Comparison of ENCODE assay signal across 8 cellular contexts in the genomic region with DNA sequence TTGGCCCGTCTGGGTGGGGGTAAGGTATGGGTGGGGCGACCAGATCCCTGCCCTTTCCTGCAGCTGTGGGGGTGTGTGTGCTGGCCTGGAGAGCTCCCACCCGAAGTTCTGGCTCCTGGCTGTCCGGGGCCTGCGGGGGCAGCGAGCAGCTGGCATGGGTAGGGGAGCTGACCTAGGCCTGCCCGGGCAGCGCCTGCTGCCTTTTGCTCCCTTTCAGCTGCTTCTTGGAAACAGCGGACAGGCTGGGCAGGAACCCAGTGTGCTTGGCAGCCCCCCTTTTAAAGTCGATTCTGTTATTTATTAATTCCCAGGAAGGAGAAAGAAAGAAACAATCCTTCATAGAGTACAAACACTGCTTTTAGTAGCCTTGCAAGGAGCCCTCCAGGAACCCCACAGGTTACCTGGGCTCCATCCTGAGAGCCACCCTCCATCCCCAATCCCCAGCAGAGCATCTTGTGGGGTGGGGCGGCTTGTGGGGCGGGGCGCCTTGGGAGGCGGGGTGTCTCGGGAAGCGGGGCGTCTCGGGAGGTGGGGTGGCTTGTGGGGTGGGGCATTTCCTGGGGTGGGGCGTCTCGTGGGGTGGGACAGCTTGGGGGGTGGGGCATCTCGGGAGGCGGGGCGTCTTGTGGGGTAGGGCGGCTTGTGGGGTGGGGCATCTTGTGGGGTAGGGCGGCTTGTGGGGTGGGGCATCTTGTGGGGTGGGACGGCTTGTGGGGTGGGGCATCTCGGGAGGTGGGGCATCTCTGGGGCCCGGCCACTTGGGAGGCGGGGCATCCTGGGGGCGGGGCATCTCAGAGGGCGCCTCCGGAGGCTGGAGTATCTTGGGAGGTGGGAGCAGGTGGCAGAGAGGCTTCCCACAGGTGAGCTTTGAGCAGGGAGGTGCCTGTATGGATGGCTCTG. TPM values are rescaled to one million over a fixed set of nuclear protein-coding genes. Genes with fewer than 3 reads are reported as not detected.
A peak's percentile ranks its signal among the peaks of the same experiment; 100 is the strongest.
DNase-seq lines count a peak whose midpoint lies in the region; ATAC-seq and TF ChIP-seq lines count a peak whose summit lies in the region.

No MANE protein-coding gene starts in this region.

- intact Hi-C loops in esophagus muscularis mucosa (cut with DNase I), result no loop called here

- no peak overlapping the region for H3K27ac ChIP-seq in OCI-LY3 (ENCODE audit: low read length)
- H3K27ac ChIP-seq in esophagus muscularis mucosa (replicated peaks in 1 of 4), result peak overlapping the region; percentile 98 to 100 (median 100)
- H3K27ac ChIP-seq in endodermal cell (ENCODE audit: low read depth, low read length), result no peak overlapping the region

- H3K36me3 Mint-ChIP-seq in endodermal cell (ENCODE audit: low read depth), result peaks cover 13% of the 10 kb centered on the region

- no peak overlapping the region for H2AFZ ChIP-seq in OCI-LY3 (ENCODE audit: low read depth, low read length)

- H3K36me3 ChIP-seq in OCI-LY3 (replicated peaks; ENCODE audit: low read depth, low read length) (peaks cover 5% of the 10 kb centered on the region), esophagus muscularis mucosa (peaks cover 0 to 21% (median 5%) of the 10 kb centered on the region in 4 donors), endodermal cell (ENCODE audit: control insufficient read depth, insufficient read depth, low read length) (peaks cover 4% of the 10 kb centered on the region)

- TF ChIP-seq POLR2A in esophagus muscularis mucosa (IDR thresholded peaks at IDR 0.05; ENCODE audit: low read depth), result no peak

- no peaks in the 10 kb centered on the region for H3K9me3 Mint-ChIP-seq in endodermal cell

- no peak overlapping the region for H3K9ac ChIP-seq in OCI-LY3 (ENCODE audit: low read length)
- no peak overlapping the region for H3K9ac ChIP-seq in endodermal cell (ENCODE audit: extremely low read depth, low read length, poor library complexity, severe bottlenecking)

- TF ChIP-seq CTCF in GM10248 (IDR thresholded peaks at IDR 0.05; ENCODE audit: control extremely low read depth, extremely low read depth, low read depth, missing control alignments) (no peak), OCI-LY3 (IDR thresholded peaks at IDR 0.05; ENCODE audit: low read depth, low read length) (no peak), esophagus muscularis mucosa (IDR thresholded peaks at IDR 0.05) (no peak), endodermal cell (conservative IDR thresholded peaks at IDR 0.05) (no peak)

- H3K27me3 ChIP-seq in OCI-LY3 (ENCODE audit: low read depth, low read length) (no peaks in the 10 kb centered on the region), esophagus muscularis mucosa (no peaks in the 10 kb centered on the region), endodermal cell (ENCODE audit: control insufficient read depth, insufficient read depth, low read length, poor library complexity, severe bottlenecking) (no peaks in the 10 kb centered on the region)

- DNase-seq in GM10248 (ENCODE audit: extremely low spot score) (peak; percentile 86), esophagus muscularis mucosa (ENCODE audit: extremely low spot score) (no peak), renal cortical epithelial cell (ENCODE audit: low read depth) (peak; percentile 14), endodermal cell (no peak), KBM-7 (no peak), NCI-H1930 (lab: John Stamatoyannopoulos, UW) (no peak)

- no peaks in the 10 kb centered on the region for H3K27me3 Mint-ChIP-seq in endodermal cell (ENCODE audit: insufficient read depth)

- TF ChIP-seq EP300 in esophagus muscularis mucosa (IDR thresholded peaks at IDR 0.05), result no peak

- H3K4me3 ChIP-seq in OCI-LY3 (ENCODE audit: low read length) (no peak overlapping the region), esophagus muscularis mucosa (peak overlapping the region; percentile 12 to 34 (median 19)), endodermal cell (ENCODE audit: low read length) (no peak overlapping the region)

- WGBS in esophagus muscularis mucosa, result 48% methylated on average over 12 of the region's 32 CpGs
- 94 to 95% methylated on average over 8 to 27 of the region's 32 CpGs for WGBS in endodermal cell (ENCODE audit: insufficient coverage in 1 of 2, insufficient read length in 1 of 2), 2 experiments

- peaks cover 98% of the 10 kb centered on the region for H4K20me1 ChIP-seq in OCI-LY3 (ENCODE audit: insufficient read depth, low read length)

- peaks cover 97% of the 10 kb centered on the region for H3K79me2 ChIP-seq in OCI-LY3 (ENCODE audit: low read length)

- CTCF ChIA-PET in GM10248 (lab: Yijun Ruan, JAX), result interaction anchor here (0.8 to 1.3 kb wide), 5 partner anchors 16 to 79 kb away, joined by 3 read pairs; no protein-coding TSS in a partner anchor

- peaks cover 10% of the 10 kb centered on the region for H3K4me1 Mint-ChIP-seq in endodermal cell

- no peak overlapping the region for H3K4me3 Mint-ChIP-seq in endodermal cell

- ATAC-seq in HG03196 (IDR thresholded peaks at IDR 0.05; ENCODE audit: unreplicated experiment), result no peak

- H3K27ac Mint-ChIP-seq in endodermal cell, result no peak overlapping the region

- POLR2A ChIA-PET in GM10248 (lab: Yijun Ruan, JAX), result interaction anchor here (0.6 to 1.5 kb wide), 3 partner anchors 16 to 20 kb away, joined by 3 read pairs; a partner anchor contains a TSS

- in situ Hi-C loops in KBM-7 (cut with MboI; ENCODE audit: low pct_unique_long_range_greater_than_20kb, low sequenced_read_pairs), result no loop called here

- H3K9me3 ChIP-seq in OCI-LY3 (ENCODE audit: insufficient read depth, low read length) (no peaks in the 10 kb centered on the region), esophagus muscularis mucosa (no peaks in the 10 kb centered on the region), endodermal cell (ENCODE audit: control insufficient read depth, low read length) (no peaks in the 10 kb centered on the region)

- H3K4me2 ChIP-seq in OCI-LY3 (ENCODE audit: low read length), result 0 out of 2 replicates have a peak overlapping the region, but pooled peaks have one; percentile 4

- H3K4me1 ChIP-seq in OCI-LY3 (ENCODE audit: low read length) (peaks cover 20% of the 10 kb centered on the region; the same call in 1 of the 2 replicates), esophagus muscularis mucosa (peaks cover 99 to 100% (median 100%) of the 10 kb centered on the region in 4 donors), endodermal cell (ENCODE audit: control insufficient read depth, insufficient read depth, low read length) (no peaks in the 10 kb centered on the region)

RNA-seq across cellular contexts. Expression of a gene that starts 7.0 kb away (rescaled TPM):
- 100 to 1,000 TPM; 498 to 652 (median 582) TPM for total RNA-seq in esophagus muscularis mucosa
- 131 and 666 TPM in 2 replicates for total RNA-seq in renal cortical epithelial cell
- 100 to 1,000 TPM; 275 to 331 TPM for total RNA-seq in endodermal cell
- 204 TPM for polyA plus RNA-seq in endodermal cell (2013, experiment 1 of 2)
- polyA plus RNA-seq in endodermal cell (2013, experiment 2 of 2), result 188 TPM

RNA-seq across cellular contexts. Expression of a gene that starts 16.5 kb away (rescaled TPM):
- total RNA-seq in esophagus muscularis mucosa (10 to 100 TPM; 46.9 to 76.9 (median 70.6) TPM), renal cortical epithelial cell (46.1 and 73.3 TPM in 2 replicates), endodermal cell (10 to 100 TPM; 47.2 to 51.1 TPM)
- polyA plus RNA-seq in endodermal cell (2013, experiment 1 of 2), result 27.2 TPM
- 25.0 TPM for polyA plus RNA-seq in endodermal cell (2013, experiment 2 of 2)

Comparison
In these comparisons a context has a peak if more than half of its experiments do, and no peak if none do; other contexts are left out.
1. DNase-seq: peak in GM10248 (single experiment) and renal cortical epithelial cell (single experiment); none in esophagus muscularis mucosa (single experiment), endodermal cell (single experiment), KBM-7 (single experiment) and NCI-H1930 (0 of 2).
2. H3K27ac ChIP-seq: peak in esophagus muscularis mucosa (4 of 4); none in OCI-LY3 (single experiment) and endodermal cell (single experiment).
3. H3K4me3 ChIP-seq: peak in esophagus muscularis mucosa (4 of 4); none in OCI-LY3 (single experiment) and endodermal cell (single experiment).